Comparison of ENCODE assay signal across 10 cellular contexts in the genomic region with DNA sequence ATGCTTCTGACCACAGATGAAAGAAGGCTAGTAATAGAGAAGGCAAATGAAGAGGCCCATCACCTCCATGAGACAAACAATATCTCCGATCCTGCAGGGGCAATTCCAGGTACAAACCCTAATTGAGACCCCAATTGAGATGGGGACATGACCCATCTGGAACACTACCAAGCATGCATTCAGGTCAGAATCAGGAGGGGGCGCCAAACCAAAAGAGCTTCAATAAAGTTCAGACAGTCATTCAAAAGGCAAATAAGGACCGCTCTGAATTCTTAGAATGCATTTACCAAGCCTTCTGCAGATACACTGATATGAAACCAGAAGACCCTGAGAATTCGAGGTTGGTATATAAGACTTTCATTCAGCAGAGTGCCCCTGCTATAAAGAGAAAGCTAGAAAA. TPM values are rescaled to one million over a fixed set of nuclear protein-coding genes. Genes with fewer than 3 reads are reported as not detected.
DNase-seq lines count a peak whose midpoint lies in the region; ATAC-seq and TF ChIP-seq lines count a peak whose summit lies in the region.
"Had no signal": no experiment of that assay in that cellular context is flagged by ENCODE, and none has a peak within 500 bp of the region (broad histone marks: within the 10 kb centered on the region; RNA-seq: fewer than 3 reads in every experiment).

No MANE protein-coding gene starts in this region.

- DNase-seq in stimulated activated naive CD4-positive, alpha-beta T cell (lab: John Stamatoyannopoulos, UW) = peak in 4 of 6 experiments; percentile 2 to 23 (median 11)
- DNase-seq in stimulated activated naive CD4-positive, alpha-beta T cell treated with Interleukin-2 at 50 U/mL for 16 hours (lab: John Stamatoyannopoulos, UW) = no peak
- DNase-seq in UCSD-AML1 (lab: John Stamatoyannopoulos, UW; ENCODE audit: unreplicated experiment) = peak; percentile 20
- peak; percentile 26 for DNase-seq in hepatocyte (ENCODE audit: low spot score)
- DNase-seq in NCI-H2196 (lab: John Stamatoyannopoulos, UW; ENCODE audit: unreplicated experiment) = no peak
- no peak for DNase-seq in DMS114 treated with DMSO at 0.1 percent for 48 hours (lab: John Stamatoyannopoulos, UW; ENCODE audit: unreplicated experiment)
- DNase-seq in middle frontal gyrus (ENCODE audit: extremely low spot score, low spot score) = no peak
- DNase-seq: NCI-H1436 had no signal

- H3K4me1 ChIP-seq in hepatocyte (ENCODE audit: insufficient read depth) = no peaks in the 10 kb centered on the region

- H3K9me3 ChIP-seq in hepatocyte (ENCODE audit: low read depth) = no peaks in the 10 kb centered on the region

- no peaks in the 10 kb centered on the region for H3K9me2 ChIP-seq in hepatocyte (replicated peaks; ENCODE audit: insufficient read depth)

- no peaks in the 10 kb centered on the region for H3K36me3 ChIP-seq in hepatocyte (replicated peaks; ENCODE audit: insufficient read depth, low read depth)

- H2AFZ ChIP-seq in hepatocyte = no peak overlapping the region

- WGBS in hepatocyte (ENCODE audit: low lambda C conversion rate, missing lambda C conversion rate) = 65% methylated on average over 4 of the region's 4 CpGs

- no peak overlapping the region for H3K27ac ChIP-seq in hepatocyte

- H4K20me1 ChIP-seq in hepatocyte (ENCODE audit: insufficient read depth, poor library complexity, severe bottlenecking) = no peaks in the 10 kb centered on the region

- peak; percentile 31 for TF ChIP-seq CTCF in hepatocyte (IDR thresholded peaks at IDR 0.05; ENCODE audit: poor library complexity)

- no peak overlapping the region for H3K4me3 ChIP-seq in hepatocyte

- H3K27me3 ChIP-seq in hepatocyte = no peaks in the 10 kb centered on the region

- no peak overlapping the region for H3K4me2 ChIP-seq in hepatocyte

- no peak for ATAC-seq in HG02642 (IDR thresholded peaks at IDR 0.05; ENCODE audit: poor library complexity, unreplicated experiment)

- H3K79me2 ChIP-seq in hepatocyte = no peaks in the 10 kb centered on the region

RNA-seq across cellular contexts. Expression of gene EDDM3B, which starts 10.2 kb away (rescaled TPM):
- total RNA-seq in hepatocyte = not detected in 2 replicates
- polyA plus RNA-seq in hepatocyte = 0.41 TPM in 1 of 2 replicates, not detected in the other
- total RNA-seq: pulmonary artery endothelial cell had no signal

RNA-seq across cellular contexts. Expression of gene EDDM3A, which starts 12.3 kb away (rescaled TPM):
- not detected in 2 replicates for total RNA-seq in hepatocyte
- polyA plus RNA-seq in hepatocyte = not detected in 2 replicates
- total RNA-seq: pulmonary artery endothelial cell had no signal

RNA-seq across cellular contexts. Expression of gene RNASE6, which starts 23.1 kb away (rescaled TPM):
- total RNA-seq in hepatocyte = 1.0 and 1.3 TPM in 2 replicates
- 0.78 and 1.8 TPM in 2 replicates for polyA plus RNA-seq in hepatocyte

RNA-seq across cellular contexts. Expression of gene RNASE1, which starts 44.7 kb away (rescaled TPM):
- 61.0 and 84.5 TPM in 2 replicates for total RNA-seq in hepatocyte
- 108 and 135 TPM in 2 replicates for polyA plus RNA-seq in hepatocyte

Comparison
In these comparisons a context has a peak if more than half of its experiments do, and no peak if none do; other contexts are left out.
1. DNase-seq: peak in stimulated activated naive CD4-positive, alpha-beta T cell (4 of 6), UCSD-AML1 (single experiment) and hepatocyte (single experiment); none in stimulated activated naive CD4-positive, alpha-beta T cell treated with Interleukin-2 at 50 U/mL for 16 hours (single experiment), NCI-H2196 (single experiment), DMS114 treated with DMSO at 0.1 percent for 48 hours (single experiment) and middle frontal gyrus (single experiment).